Comparison of ENCODE assay signal across 8 cellular contexts in the genomic region with DNA sequence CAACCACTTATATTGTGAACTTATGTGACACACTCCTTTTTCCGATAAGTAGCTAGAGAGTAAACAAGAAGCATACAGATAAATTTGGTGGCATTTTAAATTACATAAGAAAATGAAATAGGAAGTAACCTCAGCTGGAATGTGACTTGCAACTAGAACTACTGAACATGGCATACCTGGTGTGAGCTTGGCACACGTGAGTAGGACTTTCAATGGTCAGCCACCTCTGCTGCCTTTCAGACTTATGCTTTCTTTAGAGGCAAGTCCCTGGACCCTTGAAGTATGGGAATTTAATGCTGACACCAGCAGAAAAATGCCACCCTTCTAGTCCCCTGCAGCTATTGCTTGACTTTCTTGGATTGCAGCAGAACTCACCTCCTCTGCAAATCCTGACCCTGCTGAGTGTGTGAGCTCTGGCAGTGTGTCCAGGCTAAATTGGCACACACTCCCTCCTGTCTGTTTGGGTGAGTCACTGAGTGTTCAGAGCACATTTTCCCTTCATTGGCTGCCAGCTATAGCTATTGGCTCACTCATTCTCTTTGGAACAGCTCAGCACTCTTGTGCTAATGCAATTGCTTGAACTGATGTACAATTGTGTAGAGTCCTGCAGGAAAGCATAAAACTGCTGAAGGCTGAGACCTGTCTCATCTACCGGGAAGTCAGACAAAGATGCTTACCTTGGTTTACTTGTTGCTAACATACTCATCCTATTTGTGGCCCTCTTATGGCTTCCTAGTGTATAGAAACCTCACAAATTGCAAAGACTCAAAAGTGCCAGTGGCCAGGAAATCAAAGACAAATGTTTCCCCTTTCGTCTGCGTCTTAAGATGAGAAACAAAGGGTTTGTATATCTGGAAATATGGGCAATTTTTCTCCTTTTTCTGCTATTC.
A peak's percentile ranks its signal among the peaks of the same experiment; 100 is the strongest.
DNase-seq lines count a peak whose midpoint lies in the region; ATAC-seq, FAIRE-seq and TF ChIP-seq lines count a peak whose summit lies in the region.
"Had no signal": no experiment of that assay in that cellular context is flagged by ENCODE, and none has a peak within 500 bp of the region (broad histone marks: within the 10 kb centered on the region; RNA-seq: fewer than 3 reads in every experiment).

No MANE protein-coding gene starts in this region.

- no peak overlapping the region for H3K4me3 Mint-ChIP-seq in activated CD8-positive, alpha-beta T cell treated with anti-CD3 and anti-CD28 coated beads for 36 hours

- intact Hi-C loops in breast epithelium (cut with DNase I; ENCODE audit: low total_unique reads), result loop anchor here (5.0 kb wide), 1 partner anchor 885 kb away; no protein-coding TSS in a partner anchor
- intact Hi-C loops in activated CD8-positive, alpha-beta T cell treated with anti-CD3 and anti-CD28 coated beads for 36 hours (cut with micrococcal nuclease), result no loop called here

- POLR2A ChIA-PET in activated CD8-positive, alpha-beta T cell treated with anti-CD3 and anti-CD28 coated beads for 36 hours (lab: Charles Lee), result no interaction called here

- WGBS in tibial nerve, 2 donors, result 51 to 63% methylated on average over 5 of the region's 5 CpGs

- no peak for TF ChIP-seq POLR2A in breast epithelium (IDR thresholded peaks at IDR 0.05)
- TF ChIP-seq POLR2A in tibial nerve (IDR thresholded peaks at IDR 0.05), result no peak

- TF ChIP-seq CTCF in breast epithelium (IDR thresholded peaks at IDR 0.05), result no peak
- no peak for TF ChIP-seq CTCF in tibial nerve (IDR thresholded peaks at IDR 0.05)
- no peak for TF ChIP-seq CTCF in activated CD8-positive, alpha-beta T cell treated with anti-CD3 and anti-CD28 coated beads for 36 hours (IDR thresholded peaks at IDR 0.05)

- no peak overlapping the region for H3K27ac Mint-ChIP-seq in activated CD8-positive, alpha-beta T cell treated with anti-CD3 and anti-CD28 coated beads for 36 hours

- H3K36me3 ChIP-seq in breast epithelium (no peaks in the 10 kb centered on the region), tibial nerve (peaks cover 0 to 6% (median 0%) of the 10 kb centered on the region in 3 donors)

- H3K36me3 Mint-ChIP-seq in activated CD8-positive, alpha-beta T cell treated with anti-CD3 and anti-CD28 coated beads for 36 hours (ENCODE audit: low read depth), result no peaks in the 10 kb centered on the region

- no peaks in the 10 kb centered on the region for H3K9me3 Mint-ChIP-seq in activated CD8-positive, alpha-beta T cell treated with anti-CD3 and anti-CD28 coated beads for 36 hours

- H3K27me3 ChIP-seq in breast epithelium (no peaks in the 10 kb centered on the region), tibial nerve (no peaks in the 10 kb centered on the region)

- peaks cover 12% of the 10 kb centered on the region for H3K4me1 Mint-ChIP-seq in activated CD8-positive, alpha-beta T cell treated with anti-CD3 and anti-CD28 coated beads for 36 hours (ENCODE audit: low read depth)

- ATAC-seq in GM18519 (IDR thresholded peaks at IDR 0.05; ENCODE audit: low FRiP score, unreplicated experiment) (no peak), HG03175 (IDR thresholded peaks at IDR 0.05; ENCODE audit: unreplicated experiment) (no peak)
- no peak for ATAC-seq in activated CD8-positive, alpha-beta T cell treated with anti-CD3 and anti-CD28 coated beads for 36 hours

- peak; percentile 85 for FAIRE-seq in islet of Langerhans (lab: Jason Lieb, UNC)

- TF ChIP-seq EP300 in tibial nerve (IDR thresholded peaks at IDR 0.05), result peak in 1 of 2 donors; percentile 68

- H3K4me3 ChIP-seq in breast epithelium, result no peak overlapping the region
- H3K4me3 ChIP-seq in tibial nerve, result no peak overlapping the region

- peaks cover 0 to 4% of the 10 kb centered on the region in 2 donors for H3K4me1 ChIP-seq in breast epithelium
- peaks cover 0 to 17% (median 3%) of the 10 kb centered on the region in 4 donors for H3K4me1 ChIP-seq in tibial nerve

- no peaks in the 10 kb centered on the region for H3K27me3 Mint-ChIP-seq in activated CD8-positive, alpha-beta T cell treated with anti-CD3 and anti-CD28 coated beads for 36 hours

- DNase-seq in LHCN-M2 (ENCODE audit: low read depth) (peak; percentile 93), breast epithelium (ENCODE audit: low spot score in 2 of 2) (peak; percentile 62 to 67), tibial nerve (ENCODE audit: low spot score in 2 of 2) (peak; percentile 27 to 66)
- no peak for DNase-seq in activated CD8-positive, alpha-beta T cell treated with anti-CD3 and anti-CD28 coated beads for 36 hours
- DNase-seq: SIG-M5 had no signal

- H3K27ac ChIP-seq in breast epithelium (no peak overlapping the region), tibial nerve (no peak overlapping the region)

- no peaks in the 10 kb centered on the region for H3K9me3 ChIP-seq in breast epithelium
- H3K9me3 ChIP-seq in tibial nerve, result no peaks in the 10 kb centered on the region

- CTCF ChIA-PET in activated CD8-positive, alpha-beta T cell treated with anti-CD3 and anti-CD28 coated beads for 36 hours (lab: Charles Lee), result no interaction called here
